In the genomic region with DNA sequence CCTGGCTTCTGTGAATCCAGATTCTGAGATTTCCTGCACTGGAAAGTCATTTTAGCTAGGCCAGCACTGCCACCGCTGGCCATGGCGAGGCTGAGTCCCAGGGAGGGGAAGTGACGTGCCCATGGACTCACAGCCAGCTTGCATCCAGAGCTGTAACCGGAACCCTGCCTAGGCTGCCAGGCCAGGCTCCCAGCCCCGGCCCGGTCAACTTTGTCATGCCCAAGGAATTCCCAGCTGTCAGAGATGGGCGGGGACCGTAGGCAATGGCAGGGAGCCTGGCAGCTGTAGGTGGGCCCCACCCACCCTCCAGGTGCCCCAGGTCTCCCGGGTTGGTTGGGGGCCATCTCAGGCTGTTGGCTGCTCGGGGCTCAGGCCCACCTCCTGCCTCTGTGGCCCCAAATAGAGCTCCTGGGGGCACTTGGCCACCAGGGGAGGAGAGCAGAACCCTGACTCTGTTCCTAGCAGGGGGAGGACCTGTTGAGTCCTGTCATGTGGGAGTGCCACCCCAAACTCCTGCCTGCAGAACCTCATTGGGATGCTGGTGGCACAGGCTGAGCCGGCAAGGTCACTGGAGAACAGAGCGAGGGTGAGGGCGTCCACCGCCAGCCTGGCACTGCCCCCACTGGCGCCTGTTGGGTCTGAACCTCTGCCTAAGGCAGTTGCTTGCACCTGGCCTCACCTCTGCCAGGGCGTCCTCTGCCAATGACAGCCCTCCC, we compare ENCODE assay signal across 1 cellular context.
TF ChIP-seq lines count a peak whose summit lies in the region.

No MANE protein-coding gene starts in this region.

TF ChIP-seq in WTC11, 78 proteins besides CTCF, POLR2A, EP300 and RAD21 (continued from another document):
- TF ChIP-seq, protein P1, sequence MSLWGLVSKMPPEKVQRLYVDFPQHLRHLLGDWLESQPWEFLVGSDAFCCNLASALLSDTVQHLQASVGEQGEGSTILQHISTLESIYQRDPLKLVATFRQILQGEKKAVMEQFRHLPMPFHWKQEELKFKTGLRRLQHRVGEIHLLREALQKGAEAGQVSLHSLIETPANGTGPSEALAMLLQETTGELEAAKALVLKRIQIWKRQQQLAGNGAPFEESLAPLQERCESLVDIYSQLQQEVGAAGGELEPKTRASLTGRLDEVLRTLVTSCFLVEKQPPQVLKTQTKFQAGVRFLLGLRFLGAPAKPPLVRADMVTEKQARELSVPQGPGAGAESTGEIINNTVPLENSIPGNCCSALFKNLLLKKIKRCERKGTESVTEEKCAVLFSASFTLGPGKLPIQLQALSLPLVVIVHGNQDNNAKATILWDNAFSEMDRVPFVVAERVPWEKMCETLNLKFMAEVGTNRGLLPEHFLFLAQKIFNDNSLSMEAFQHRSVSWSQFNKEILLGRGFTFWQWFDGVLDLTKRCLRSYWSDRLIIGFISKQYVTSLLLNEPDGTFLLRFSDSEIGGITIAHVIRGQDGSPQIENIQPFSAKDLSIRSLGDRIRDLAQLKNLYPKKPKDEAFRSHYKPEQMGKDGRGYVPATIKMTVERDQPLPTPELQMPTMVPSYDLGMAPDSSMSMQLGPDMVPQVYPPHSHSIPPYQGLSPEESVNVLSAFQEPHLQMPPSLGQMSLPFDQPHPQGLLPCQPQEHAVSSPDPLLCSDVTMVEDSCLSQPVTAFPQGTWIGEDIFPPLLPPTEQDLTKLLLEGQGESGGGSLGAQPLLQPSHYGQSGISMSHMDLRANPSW (CRISPR knock-in tag; conservative IDR thresholded peaks at IDR 0.05; ENCODE audit: low read depth), result no peak
- no peak for TF ChIP-seq NR3C1 (CRISPR knock-in tag; conservative IDR thresholded peaks at IDR 0.05; ENCODE audit: low read depth)
- TF ChIP-seq, protein P2, sequence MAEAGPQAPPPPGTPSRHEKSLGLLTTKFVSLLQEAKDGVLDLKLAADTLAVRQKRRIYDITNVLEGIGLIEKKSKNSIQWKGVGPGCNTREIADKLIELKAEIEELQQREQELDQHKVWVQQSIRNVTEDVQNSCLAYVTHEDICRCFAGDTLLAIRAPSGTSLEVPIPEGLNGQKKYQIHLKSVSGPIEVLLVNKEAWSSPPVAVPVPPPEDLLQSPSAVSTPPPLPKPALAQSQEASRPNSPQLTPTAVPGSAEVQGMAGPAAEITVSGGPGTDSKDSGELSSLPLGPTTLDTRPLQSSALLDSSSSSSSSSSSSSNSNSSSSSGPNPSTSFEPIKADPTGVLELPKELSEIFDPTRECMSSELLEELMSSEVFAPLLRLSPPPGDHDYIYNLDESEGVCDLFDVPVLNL (CRISPR knock-in tag; IDR thresholded peaks at IDR 0.05; ENCODE audit: borderline replicate concordance, low read depth), result no peak
TF ChIP-seq in WTC11: peak in this region for 0.
